In genomic region chr9:8877753-8878494, GRCh38 we compare ENCODE assay signal across 29 cellular contexts.
"Had no signal": no experiment of that assay in that cellular context is flagged by ENCODE, and none has a peak within 500 bp of the region (broad histone marks: within the 10 kb centered on the region; RNA-seq: fewer than 3 reads in every experiment).

No MANE protein-coding gene starts in this region.

- H3K36me3 ChIP-seq: adrenal gland, ascending aorta, cardiac muscle cell, heart left ventricle, lower lobe of right lung, ovary, prostate gland, stomach, transverse colon had no signal

- H3K36me3 Mint-ChIP-seq: activated naive CD8-positive, alpha-beta T cell treated with anti-CD3 and anti-CD28 coated beads for 36 hours; brain; immature natural killer cell; naive thymus-derived CD4-positive, alpha-beta T cell; stimulated activated naive B cell treated with anti-CD40 and anti-IgM and Interleukin-4, amounts not matched to agents 10 μg/mL and 1 μg/mL and 100 μg/mL, for 72 hours had no signal

- H3K27me3 Mint-ChIP-seq: activated naive CD8-positive, alpha-beta T cell treated with anti-CD3 and anti-CD28 coated beads for 36 hours; brain; naive thymus-derived CD4-positive, alpha-beta T cell; stimulated activated naive B cell treated with anti-CD40 and anti-IgM and Interleukin-4, amounts not matched to agents 10 μg/mL and 1 μg/mL and 100 μg/mL, for 72 hours had no signal

- H3K9me3 Mint-ChIP-seq: activated naive CD4-positive, alpha-beta T cell treated with anti-CD3 and anti-CD28 coated beads for 36 hours; activated naive CD8-positive, alpha-beta T cell treated with anti-CD3 and anti-CD28 coated beads for 36 hours; brain; stimulated activated naive B cell treated with anti-CD40 and anti-IgM and Interleukin-4, amounts not matched to agents 10 μg/mL and 1 μg/mL and 100 μg/mL, for 72 hours; T-helper 1 cell treated with Interleukin-12 subunit alpha and Interleukin-12 subunit beta and Interleukin-4 antibody, amounts not matched to agents 30 μg/mL and 1 μg/mL, for 36 hours had no signal

- H3K4me1 Mint-ChIP-seq: activated naive CD8-positive, alpha-beta T cell treated with anti-CD3 and anti-CD28 coated beads for 36 hours; immature natural killer cell; naive thymus-derived CD4-positive, alpha-beta T cell had no signal

- H3K4me3 ChIP-seq: adrenal gland, ascending aorta, cardiac muscle cell, heart left ventricle, lower lobe of right lung, ovary, prostate gland, smooth muscle cell, stomach, testis, transverse colon had no signal

- FAIRE-seq: endothelial cell of umbilical vein, TTC549 had no signal

- H3K9me3 ChIP-seq: adrenal gland, ascending aorta, heart left ventricle, lower lobe of right lung, ovary, prostate gland, stomach, testis, transverse colon had no signal

- DNase-seq: activated CD4-positive, alpha-beta T cell treated with anti-CD3 and anti-CD28 coated beads for 4 hours; activated CD4-positive, alpha-beta T cell treated with anti-CD3 and anti-CD28 coated beads, Interleukin-2, amount 50 U/mL, for 48 hours; activated CD8-positive, alpha-beta memory T cell treated with anti-CD3 and anti-CD28 coated beads for 24 hours; activated effector memory CD4-positive, alpha-beta T cell treated with Interleukin-2 at 50 U/mL for 16 hours; activated naive CD4-positive, alpha-beta T cell treated with anti-CD3 and anti-CD28 coated beads for 36 hours; activated naive CD8-positive, alpha-beta T cell treated with anti-CD3 and anti-CD28 coated beads for 36 hours; adrenal gland; cortex of kidney; heart left ventricle; immature natural killer cell; lower lobe of right lung; naive thymus-derived CD4-positive, alpha-beta T cell; ovary; stimulated activated CD4-positive, alpha-beta T cell treated with anti-CD3 and anti-CD28 coated beads, Interleukin-1b, Interleukin-23, amount 100 ng/mL, for 48 hours; stimulated activated naive B cell treated with anti-CD40 and anti-IgM and Interleukin-4, amounts not matched to agents 10 μg/mL and 1 μg/mL and 100 μg/mL, for 72 hours; stomach; T-helper 9 cell; testis; transverse colon had no signal

- H3K27ac Mint-ChIP-seq: activated naive CD4-positive, alpha-beta T cell treated with anti-CD3 and anti-CD28 coated beads for 36 hours; activated naive CD8-positive, alpha-beta T cell treated with anti-CD3 and anti-CD28 coated beads for 36 hours; immature natural killer cell; naive thymus-derived CD4-positive, alpha-beta T cell; stimulated activated naive B cell treated with anti-CD40 and anti-IgM and Interleukin-4, amounts not matched to agents 10 μg/mL and 1 μg/mL and 100 μg/mL, for 72 hours; T-helper 1 cell treated with Interleukin-12 subunit alpha and Interleukin-12 subunit beta and Interleukin-4 antibody, amounts not matched to agents 30 μg/mL and 1 μg/mL, for 36 hours had no signal

- H3K4me3 Mint-ChIP-seq: activated naive CD4-positive, alpha-beta T cell treated with anti-CD3 and anti-CD28 coated beads for 36 hours; activated naive CD8-positive, alpha-beta T cell treated with anti-CD3 and anti-CD28 coated beads for 36 hours; brain; immature natural killer cell; naive thymus-derived CD4-positive, alpha-beta T cell; stimulated activated naive B cell treated with anti-CD40 and anti-IgM and Interleukin-4, amounts not matched to agents 10 μg/mL and 1 μg/mL and 100 μg/mL, for 72 hours; T-helper 1 cell treated with Interleukin-12 subunit alpha and Interleukin-12 subunit beta and Interleukin-4 antibody, amounts not matched to agents 30 μg/mL and 1 μg/mL, for 36 hours had no signal

- H3K27me3 ChIP-seq: adrenal gland, ascending aorta, cardiac muscle cell, heart left ventricle, ovary, stomach, testis, transverse colon had no signal

- ATAC-seq: heart left ventricle; left lobe of liver; lower lobe of right lung; naive thymus-derived CD4-positive, alpha-beta T cell; stimulated activated naive B cell treated with anti-CD40 and anti-IgM and Interleukin-4, amounts not matched to agents 10 μg/mL and 1 μg/mL and 100 μg/mL, for 72 hours had no signal

- H3K27ac ChIP-seq: adrenal gland, ascending aorta, cardiac muscle cell, heart left ventricle, lower lobe of right lung, ovary, prostate gland, stomach, testis, transverse colon, VCaP had no signal

- H3K4me1 ChIP-seq: adrenal gland, ascending aorta, lower lobe of right lung, prostate gland, stomach, testis had no signal
